ENCODE assay signal across 26 cellular contexts in the genomic region with DNA sequence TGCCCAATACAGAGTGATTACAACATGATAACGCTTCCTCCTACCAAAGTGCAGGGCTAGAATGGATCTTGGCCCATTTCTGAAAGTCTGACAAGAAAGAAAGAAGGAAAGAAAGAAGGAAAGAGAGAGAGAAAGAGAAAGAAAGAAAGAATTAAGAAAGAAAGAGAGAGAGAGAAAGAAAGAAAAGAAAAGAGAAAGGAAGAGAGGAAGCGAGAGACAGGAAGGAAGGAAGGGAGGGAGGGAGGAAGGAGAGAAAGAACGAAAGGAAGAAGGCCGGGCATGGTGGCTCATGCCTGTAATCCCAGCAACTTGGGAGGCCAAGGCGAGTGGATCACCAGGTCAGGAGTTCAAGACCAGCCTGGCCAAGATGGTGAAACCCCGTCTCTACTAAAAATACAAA. TPM values are rescaled to one million over a fixed set of nuclear protein-coding genes. Genes with fewer than 3 reads are reported as not detected.
"Had no signal": no experiment of that assay in that cellular context is flagged by ENCODE, and none has a peak within 500 bp of the region (broad histone marks: within the 10 kb centered on the region; RNA-seq: fewer than 3 reads in every experiment).

No MANE protein-coding gene starts in this region.

- H3K9me3 ChIP-seq: colonic mucosa, esophagus squamous epithelium had no signal

- H3K27me3 Mint-ChIP-seq: activated CD4-positive, alpha-beta T cell treated with anti-CD3 and anti-CD28 coated beads, Interleukin-2, amount 10 ng/mL, durations not matched to agents 7 days and 5 days had no signal

- H3K4me3 ChIP-seq: colonic mucosa, esophagus squamous epithelium, gastroesophageal sphincter had no signal

- H3K27ac Mint-ChIP-seq: activated CD4-positive, alpha-beta memory T cell treated with anti-CD3 and anti-CD28 coated beads, Interleukin-2, amount 10 ng/mL, durations not matched to agents 7 days and 5 days; activated CD4-positive, alpha-beta T cell treated with anti-CD3 and anti-CD28 coated beads, Interleukin-2, amount 10 ng/mL, durations not matched to agents 7 days and 5 days; activated naive CD8-positive, alpha-beta T cell; activated T-helper 17 cell treated with anti-CD3 and anti-CD28 coated beads, Interleukin-2, amount 50 U/mL, for 72 hours had no signal

- H3K27ac ChIP-seq: brain microvascular endothelial cell, colonic mucosa, epithelial cell of prostate, esophagus squamous epithelium, gastroesophageal sphincter had no signal

- H3K9me3 Mint-ChIP-seq: activated CD4-positive, alpha-beta memory T cell treated with anti-CD3 and anti-CD28 coated beads, Interleukin-2, amount 10 ng/mL, durations not matched to agents 7 days and 5 days; activated CD4-positive, alpha-beta T cell treated with anti-CD3 and anti-CD28 coated beads, Interleukin-2, amount 10 ng/mL, durations not matched to agents 7 days and 5 days had no signal

- H3K4me1 ChIP-seq: colonic mucosa, gastroesophageal sphincter had no signal

- H3K27me3 ChIP-seq: brain microvascular endothelial cell, colonic mucosa had no signal

- ATAC-seq: activated T-cell treated with anti-CD3 and anti-CD28 coated beads, Interleukin-2, amount 50 U/mL, for 4 hours; activated T-helper 17 cell treated with anti-CD3 and anti-CD28 coated beads, Interleukin-2, amount 50 U/mL, for 72 hours; gastroesophageal sphincter; T-cell had no signal

- DNase-seq: activated CD4-positive, alpha-beta memory T cell treated with anti-CD3 and anti-CD28 coated beads, Interleukin-2, amount 10 ng/mL, durations not matched to agents 7 days and 5 days; activated CD4-positive, alpha-beta T cell treated with anti-CD3 and anti-CD28 coated beads for 1 hour; activated CD4-positive, alpha-beta T cell treated with anti-CD3 and anti-CD28 coated beads for 4 hours; activated CD4-positive, alpha-beta T cell treated with anti-CD3 and anti-CD28 coated beads, Interleukin-2, amount 10 ng/mL, durations not matched to agents 7 days and 5 days; activated CD4-positive, alpha-beta T cell treated with anti-CD3 and anti-CD28 coated beads, Interleukin-2, amount 50 U/mL, for 4 hours; activated CD8-positive, alpha-beta memory T cell treated with anti-CD3 and anti-CD28 coated beads, Interleukin-2, amount 50 U/mL, for 48 hours; activated effector memory CD4-positive, alpha-beta T cell treated with Interleukin-2 at 50 U/mL for 16 hours; activated gamma-delta T cell treated with Interleukin-2 at 50 U/mL for 16 hours; activated naive CD4-positive, alpha-beta T cell treated with anti-CD3 and anti-CD28 coated beads, Interleukin-2, amount 50 U/mL, for 16 hours; activated naive CD4-positive, alpha-beta T cell treated with Interleukin-2 at 50 U/mL for 16 hours; activated T-cell treated with anti-CD3 and anti-CD28 coated beads for 4 hours; activated T-cell treated with anti-CD3 and anti-CD28 coated beads, Interleukin-2, amount 50 U/mL, for 4 hours; amniotic stem cell; anterior cingulate cortex; brain microvascular endothelial cell; colonic mucosa; effector CD8-positive, alpha-beta T cell; esophagus squamous epithelium; foreskin melanocyte; SW 1271; T-cell; T-helper 2 cell had no signal

- H3K36me3 ChIP-seq: brain microvascular endothelial cell, colonic mucosa, esophagus squamous epithelium, gastroesophageal sphincter had no signal

- H3K4me3 Mint-ChIP-seq: activated CD4-positive, alpha-beta memory T cell treated with anti-CD3 and anti-CD28 coated beads, Interleukin-2, amount 10 ng/mL, durations not matched to agents 7 days and 5 days; activated CD4-positive, alpha-beta T cell treated with anti-CD3 and anti-CD28 coated beads, Interleukin-2, amount 10 ng/mL, durations not matched to agents 7 days and 5 days; activated naive CD8-positive, alpha-beta T cell; activated T-cell treated with anti-CD3 and anti-CD28 coated beads, Interleukin-2, amount 50 U/mL, for 4 hours; activated T-helper 17 cell treated with anti-CD3 and anti-CD28 coated beads, Interleukin-2, amount 50 U/mL, for 72 hours; T-cell had no signal

- H3K4me1 Mint-ChIP-seq: activated CD4-positive, alpha-beta memory T cell treated with anti-CD3 and anti-CD28 coated beads, Interleukin-2, amount 10 ng/mL, durations not matched to agents 7 days and 5 days; activated T-helper 17 cell treated with anti-CD3 and anti-CD28 coated beads, Interleukin-2, amount 50 U/mL, for 72 hours had no signal

RNA-seq across cellular contexts. Expression of a gene that starts 44.1 kb away (rescaled TPM):
- total RNA-seq: activated CD4-positive, alpha-beta memory T cell treated with anti-CD3 and anti-CD28 coated beads, Interleukin-2, amount 10 ng/mL, durations not matched to agents 7 days and 5 days; activated CD4-positive, alpha-beta T cell treated with anti-CD3 and anti-CD28 coated beads, Interleukin-2, amount 10 ng/mL, durations not matched to agents 7 days and 5 days had no signal
